17 cellular contexts compared by ENCODE assay signal in the genomic region with DNA sequence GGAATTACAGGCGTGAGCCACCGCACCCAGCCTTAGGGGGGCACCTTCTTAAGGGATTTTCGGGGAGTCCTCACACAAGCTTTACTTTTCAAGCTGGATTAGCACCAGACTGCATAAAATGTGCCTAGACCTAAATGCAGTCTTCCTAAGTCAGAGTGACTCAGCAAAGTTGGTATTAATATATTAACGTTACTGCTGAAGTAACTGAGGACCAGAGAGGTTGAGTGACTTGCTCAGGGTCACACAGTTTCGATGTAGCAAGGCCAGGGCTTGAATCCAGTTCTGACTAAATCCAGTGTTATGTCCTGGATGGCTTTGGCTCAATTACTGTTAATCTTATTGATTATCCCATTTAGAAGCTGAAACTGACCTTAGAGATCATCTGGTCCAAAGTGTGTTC. TPM values are rescaled to one million over a fixed set of nuclear protein-coding genes. Genes with fewer than 3 reads are reported as not detected.
DNase-seq lines count a peak whose midpoint lies in the region; ATAC-seq and TF ChIP-seq lines count a peak whose summit lies in the region.
"Had no signal": no experiment of that assay in that cellular context is flagged by ENCODE, and none has a peak within 500 bp of the region (broad histone marks: within the 10 kb centered on the region; RNA-seq: fewer than 3 reads in every experiment).

No MANE protein-coding gene starts in this region.

- no peak for TF ChIP-seq POLR2A in heart left ventricle (IDR thresholded peaks at IDR 0.05)

- H3K4me1 ChIP-seq in heart right ventricle = peaks cover 12 to 35% (median 29%) of the 10 kb centered on the region in 9 donors
- peaks cover 0 to 37% (median 18%) of the 10 kb centered on the region in 12 donors for H3K4me1 ChIP-seq in heart left ventricle
- H3K4me1 ChIP-seq: Peyer's patch had no signal

- no peak for TF ChIP-seq CTCF in heart right ventricle (IDR thresholded peaks at IDR 0.05)
- no peak for TF ChIP-seq CTCF in heart left ventricle (IDR thresholded peaks at IDR 0.05)
- no peak for TF ChIP-seq CTCF in coronary artery (IDR thresholded peaks at IDR 0.05)
- no peak for TF ChIP-seq CTCF in natural killer cell (IDR thresholded peaks at IDR 0.05)

- H3K9me3 Mint-ChIP-seq in activated CD4-positive, alpha-beta T cell treated with anti-CD3 and anti-CD28 coated beads for 36 hours (ENCODE audit: low read depth) = no peaks in the 10 kb centered on the region
- no peaks in the 10 kb centered on the region for H3K9me3 Mint-ChIP-seq in stimulated activated effector memory CD8-positive, alpha-beta T cell treated with anti-CD3 and anti-CD28 coated beads, Interleukin-12 subunit alpha, Interleukin-12 subunit beta, amount 100 ng/mL, for 72 hours
- no peaks in the 10 kb centered on the region for H3K9me3 Mint-ChIP-seq in natural killer cell

- peaks cover 31% of the 10 kb centered on the region for H3K36me3 Mint-ChIP-seq in activated CD4-positive, alpha-beta T cell treated with anti-CD3 and anti-CD28 coated beads for 36 hours (ENCODE audit: low read depth)
- peaks cover 100% of the 10 kb centered on the region for H3K36me3 Mint-ChIP-seq in stimulated activated effector memory CD8-positive, alpha-beta T cell treated with anti-CD3 and anti-CD28 coated beads, Interleukin-12 subunit alpha, Interleukin-12 subunit beta, amount 100 ng/mL, for 72 hours
- peaks cover 9% of the 10 kb centered on the region for H3K36me3 Mint-ChIP-seq in natural killer cell

- intact Hi-C loops in activated CD4-positive, alpha-beta T cell treated with anti-CD3 and anti-CD28 coated beads for 36 hours (cut with DNase I, micrococcal nuclease) = no loop called here
- intact Hi-C loops in heart right ventricle (cut with DNase I) = loop anchor here in 1 of 10 donors (2.0 kb wide), 1 partner anchor 37 kb away; no protein-coding TSS in a partner anchor
- intact Hi-C loops in heart left ventricle (cut with DNase I) = no loop called here
- intact Hi-C loops in natural killer cell (cut with micrococcal nuclease) = no loop called here

- H3K27ac Mint-ChIP-seq in activated CD4-positive, alpha-beta T cell treated with anti-CD3 and anti-CD28 coated beads for 36 hours = peak overlapping the region; percentile 19
- peak overlapping the region; percentile 1 for H3K27ac Mint-ChIP-seq in stimulated activated effector memory CD8-positive, alpha-beta T cell treated with anti-CD3 and anti-CD28 coated beads, Interleukin-12 subunit alpha, Interleukin-12 subunit beta, amount 100 ng/mL, for 72 hours
- H3K27ac Mint-ChIP-seq in natural killer cell = no peak overlapping the region

- no peak for DNase-seq in activated CD4-positive, alpha-beta T cell treated with anti-CD3 and anti-CD28 coated beads for 36 hours
- DNase-seq in activated CD4-positive, alpha-beta T cell treated with anti-CD3 and anti-CD28 coated beads for 48 hours = no peak
- DNase-seq in heart right ventricle = no peak
- DNase-seq in heart left ventricle = no peak
- DNase-seq in coronary artery (ENCODE audit: low spot score) = no peak
- no peak for DNase-seq in stimulated activated effector memory CD8-positive, alpha-beta T cell treated with anti-CD3 and anti-CD28 coated beads, Interleukin-12 subunit alpha, Interleukin-12 subunit beta, amount 100 ng/mL, for 72 hours (ENCODE audit: low spot score in 2 of 2)
- DNase-seq in natural killer cell = no peak
- DNase-seq: Kasumi-1, NCI-H187 treated with DMSO at 0.1 percent for 48 hours, NCI-H2171, NCI-H446 treated with DMSO at 0.1 percent for 48 hours, NCI-H82, Peyer's patch had no signal

- WGBS in heart right ventricle, 2 donors = 84 to 92% methylated on average over 5 of the region's 5 CpGs
- WGBS in heart left ventricle, 4 donors = 89 to 94% (median 92%) methylated on average over 5 of the region's 5 CpGs

- H3K27me3 Mint-ChIP-seq in activated CD4-positive, alpha-beta T cell treated with anti-CD3 and anti-CD28 coated beads for 36 hours = no peaks in the 10 kb centered on the region
- H3K27me3 Mint-ChIP-seq in natural killer cell (ENCODE audit: low read depth in 2 of 2) = no peaks in the 10 kb centered on the region

- H3K27ac ChIP-seq in heart right ventricle (peak overlapping the region in 8 of 10 donors; percentile 55 to 86 (median 70)), heart left ventricle (peak overlapping the region in 6 of 12 donors; percentile 35 to 89 (median 69)), coronary artery (peak overlapping the region; percentile 59 to 91)
- H3K27ac ChIP-seq: 22Rv1, Peyer's patch had no signal

- POLR2A ChIA-PET in activated CD4-positive, alpha-beta T cell treated with anti-CD3 and anti-CD28 coated beads for 36 hours (lab: Charles Lee) = interaction anchor here (0.6 to 0.7 kb wide), 2 partner anchors 659 to 1116 kb away, joined by 4 read pairs; no protein-coding TSS in a partner anchor

- H3K9me3 ChIP-seq in heart right ventricle (no peaks in the 10 kb centered on the region), heart left ventricle (no peaks in the 10 kb centered on the region)
- H3K9me3 ChIP-seq: Caco-2, Peyer's patch had no signal

- H3K4me3 Mint-ChIP-seq in activated CD4-positive, alpha-beta T cell treated with anti-CD3 and anti-CD28 coated beads for 36 hours = no peak overlapping the region
- H3K4me3 Mint-ChIP-seq in stimulated activated effector memory CD8-positive, alpha-beta T cell treated with anti-CD3 and anti-CD28 coated beads, Interleukin-12 subunit alpha, Interleukin-12 subunit beta, amount 100 ng/mL, for 72 hours = no peak overlapping the region
- H3K4me3 Mint-ChIP-seq in natural killer cell = no peak overlapping the region
- H3K4me3 Mint-ChIP-seq: CD14-positive monocyte had no signal

- peaks cover 1% of the 10 kb centered on the region for H3K4me1 Mint-ChIP-seq in activated CD4-positive, alpha-beta T cell treated with anti-CD3 and anti-CD28 coated beads for 36 hours
- peaks cover 4% of the 10 kb centered on the region for H3K4me1 Mint-ChIP-seq in stimulated activated effector memory CD8-positive, alpha-beta T cell treated with anti-CD3 and anti-CD28 coated beads, Interleukin-12 subunit alpha, Interleukin-12 subunit beta, amount 100 ng/mL, for 72 hours
- no peaks in the 10 kb centered on the region for H3K4me1 Mint-ChIP-seq in natural killer cell
- H3K4me1 Mint-ChIP-seq: CD14-positive monocyte had no signal

- H3K36me3 ChIP-seq in heart right ventricle (peaks cover 0 to 99% (median 12%) of the 10 kb centered on the region in 9 donors), heart left ventricle (peaks cover 0 to 98% (median 73%) of the 10 kb centered on the region in 9 donors)

- CTCF ChIA-PET in activated CD4-positive, alpha-beta T cell treated with anti-CD3 and anti-CD28 coated beads for 36 hours (lab: Charles Lee) = interaction anchor here (2.4 kb wide), 1 partner anchor 38 kb away, joined by 7 read pairs; no protein-coding TSS in a partner anchor

- no peak for ATAC-seq in activated CD4-positive, alpha-beta T cell treated with anti-CD3 and anti-CD28 coated beads for 36 hours
- ATAC-seq in heart right ventricle = no peak
- ATAC-seq in heart left ventricle = no peak
- no peak for ATAC-seq in stimulated activated effector memory CD8-positive, alpha-beta T cell treated with anti-CD3 and anti-CD28 coated beads, Interleukin-12 subunit alpha, Interleukin-12 subunit beta, amount 100 ng/mL, for 72 hours
- ATAC-seq in natural killer cell = no peak
- no peak for ATAC-seq in esophagus mucosa

- H3K4me3 ChIP-seq in heart right ventricle (no peak overlapping the region), heart left ventricle (no peak overlapping the region), coronary artery (no peak overlapping the region)
- H3K4me3 ChIP-seq: Peyer's patch had no signal

- H3K27me3 ChIP-seq in heart right ventricle (no peaks in the 10 kb centered on the region), heart left ventricle (no peaks in the 10 kb centered on the region)
- H3K27me3 ChIP-seq: Peyer's patch had no signal

RNA-seq across cellular contexts. Expression of a gene that starts 13.4 kb away (rescaled TPM):
- 10 to 100 TPM; 16.5 to 18.2 TPM for total RNA-seq in activated CD4-positive, alpha-beta T cell treated with anti-CD3 and anti-CD28 coated beads for 36 hours
- total RNA-seq in heart right ventricle (10 to 100 TPM in 8 of 10 donors, 1 to 10 TPM in 2; 7.2 to 26.1 (median 11.0) TPM), heart left ventricle (10 to 100 TPM in 8 of 9 donors, 1 to 10 TPM in 1; 9.5 to 30.3 (median 14.4) TPM), natural killer cell (10 to 100 TPM; 20.0 to 27.4 (median 25.3) TPM), esophagus mucosa (13.7 TPM)
- polyA plus RNA-seq in heart right ventricle (10 to 100 TPM in 1 of 2 donors, 1 to 10 TPM in 1; 6.4 to 24.0 TPM), heart left ventricle (10 to 100 TPM in 1 of 2 donors, 1 to 10 TPM in 1; 6.0 to 29.7 TPM)

RNA-seq across cellular contexts. Expression of a gene that starts 38.1 kb away (rescaled TPM):
- total RNA-seq in activated CD4-positive, alpha-beta T cell treated with anti-CD3 and anti-CD28 coated beads for 36 hours = 1 to 10 TPM in 1 of 2 experiments, under 1 TPM in 1; 0.87 to 1.2 TPM
- total RNA-seq in heart right ventricle (10 to 100 TPM in 3 of 10 donors, 1 to 10 TPM in 7; 3.0 to 21.1 (median 6.8) TPM), heart left ventricle (10 to 100 TPM in 4 of 9 donors, 1 to 10 TPM in 5; 2.5 to 64.6 (median 9.9) TPM), natural killer cell (1 to 10 TPM; 6.4 to 9.3 (median 6.4) TPM), esophagus mucosa (8.1 TPM)
- polyA plus RNA-seq in heart right ventricle (10 to 100 TPM; 20.5 to 26.7 TPM), heart left ventricle (10 to 100 TPM; 11.9 to 13.2 TPM)

RNA-seq across cellular contexts. Expression of a gene that starts 41.1 kb away (rescaled TPM):
- 10 to 100 TPM; 36.0 to 39.6 TPM for total RNA-seq in activated CD4-positive, alpha-beta T cell treated with anti-CD3 and anti-CD28 coated beads for 36 hours
- total RNA-seq in heart right ventricle (10 to 100 TPM; 32.2 to 46.4 (median 38.5) TPM), heart left ventricle (10 to 100 TPM; 31.5 to 51.8 (median 38.6) TPM), natural killer cell (10 to 100 TPM; 72.3 to 79.0 (median 74.4) TPM), esophagus mucosa (29.8 TPM)
- polyA plus RNA-seq in heart right ventricle (10 to 100 TPM; 26.2 to 32.7 TPM), heart left ventricle (10 to 100 TPM; 21.2 to 42.7 TPM)

Comparison
In these comparisons a context has a peak if more than half of its experiments do, and no peak if none do; other contexts are left out.
1. H3K27ac Mint-ChIP-seq: peak in activated CD4-positive, alpha-beta T cell treated with anti-CD3 and anti-CD28 coated beads for 36 hours (single experiment) and stimulated activated effector memory CD8-positive, alpha-beta T cell treated with anti-CD3 and anti-CD28 coated beads, Interleukin-12 subunit alpha, Interleukin-12 subunit beta, amount 100 ng/mL, for 72 hours (single experiment); none in natural killer cell (0 of 2).